ENCODE assay signal across 9 cellular contexts in genomic region chr1:234535763-234536515, GRCh38. TPM values are rescaled to one million over a fixed set of nuclear protein-coding genes. Genes with fewer than 3 reads are reported as not detected.
DNase-seq lines count a peak whose midpoint lies in the region; TF ChIP-seq lines count a peak whose summit lies in the region.
"Had no signal": no experiment of that assay in that cellular context is flagged by ENCODE, and none has a peak within 500 bp of the region (broad histone marks: within the 10 kb centered on the region; RNA-seq: fewer than 3 reads in every experiment).

No MANE protein-coding gene starts in this region.

- H3K36me3 ChIP-seq in spleen = no peaks in the 10 kb centered on the region

- no peaks in the 10 kb centered on the region for H3K9me3 ChIP-seq in spleen

- TF ChIP-seq CTCF in coronary artery (IDR thresholded peaks at IDR 0.05) = no peak
- no peak for TF ChIP-seq CTCF in lower leg skin (IDR thresholded peaks at IDR 0.05)
- TF ChIP-seq CTCF in spleen (IDR thresholded peaks at IDR 0.05 in 8 of 11, conservative IDR thresholded peaks at IDR 0.05 in 3 of 11) = no peak

- peak overlapping the region; percentile 91 to 99 for H3K27ac ChIP-seq in coronary artery
- peak overlapping the region; percentile 63 to 88 (median 79) for H3K27ac ChIP-seq in spleen

- intact Hi-C loops in lower leg skin (cut with DNase I; ENCODE audit: low total_unique reads) = no loop called here
- intact Hi-C loops in spleen (cut with DNase I; ENCODE audit: low total_unique reads) = no loop called here

- TF ChIP-seq POLR2A in lower leg skin (IDR thresholded peaks at IDR 0.05) (no peak), spleen (IDR thresholded peaks at IDR 0.05) (no peak)

- no peaks in the 10 kb centered on the region for H3K27me3 ChIP-seq in spleen (replicated peaks in 1 of 7)

- DNase-seq in HCEC 1CT = peak; percentile 12
- DNase-seq in coronary artery (ENCODE audit: low spot score) = peak; percentile 91
- peak; percentile 70 to 92 for DNase-seq in lower leg skin (ENCODE audit: low spot score in 2 of 2)
- DNase-seq in spleen = peak; percentile 61
- DNase-seq in NCI-H526 treated with DMSO at 0.1 percent for 48 hours (lab: John Stamatoyannopoulos, UW) = no peak
- no peak for DNase-seq in SHP77 treated with DMSO at 0.1 percent for 48 hours (lab: John Stamatoyannopoulos, UW)
- no peak for DNase-seq in NOMO-1 treated with DMSO at 0.1 percent for 48 hours (lab: John Stamatoyannopoulos, UW; ENCODE audit: unreplicated experiment)
- DNase-seq in NCI-H226 = no peak
- DNase-seq: activated CD4-positive, alpha-beta T cell treated with anti-CD3 and anti-CD28 coated beads for 1 hour had no signal

- H3K4me3 ChIP-seq in coronary artery (peak overlapping the region; percentile 19), lower leg skin (ENCODE audit: low read depth, poor library complexity, severe bottlenecking) (no peak overlapping the region), spleen (no peak overlapping the region)

- peaks cover 25 to 81% (median 47%) of the 10 kb centered on the region in 6 donors for H3K4me1 ChIP-seq in spleen

- WGBS in lower leg skin, 2 donors = 29 to 38% methylated on average over 14 of the region's 14 CpGs
- WGBS in spleen, 5 donors = 57 to 77% (median 69%) methylated on average over 14 of the region's 14 CpGs

RNA-seq across cellular contexts. Expression of gene TARBP1, which starts 57.0 kb away (rescaled TPM):
- 10 to 100 TPM; 13.8 to 23.0 (median 16.3) TPM for total RNA-seq in lower leg skin
- 10 to 100 TPM; 27.1 to 41.7 (median 38.9) TPM for total RNA-seq in spleen
- 10 to 100 TPM; 41.1 to 99.7 (median 50.1) TPM for polyA plus RNA-seq in spleen

Comparison
In these comparisons a context has a peak if more than half of its experiments do, and no peak if none do; other contexts are left out.
1. DNase-seq: peak in HCEC 1CT (single experiment), coronary artery (single experiment), lower leg skin (2 of 2) and spleen (single experiment); none in NCI-H526 treated with DMSO at 0.1 percent for 48 hours (single experiment), SHP77 treated with DMSO at 0.1 percent for 48 hours (single experiment), NOMO-1 treated with DMSO at 0.1 percent for 48 hours (single experiment) and NCI-H226 (single experiment).